ENCODE assay signal across 34 cellular contexts in the genomic region with DNA sequence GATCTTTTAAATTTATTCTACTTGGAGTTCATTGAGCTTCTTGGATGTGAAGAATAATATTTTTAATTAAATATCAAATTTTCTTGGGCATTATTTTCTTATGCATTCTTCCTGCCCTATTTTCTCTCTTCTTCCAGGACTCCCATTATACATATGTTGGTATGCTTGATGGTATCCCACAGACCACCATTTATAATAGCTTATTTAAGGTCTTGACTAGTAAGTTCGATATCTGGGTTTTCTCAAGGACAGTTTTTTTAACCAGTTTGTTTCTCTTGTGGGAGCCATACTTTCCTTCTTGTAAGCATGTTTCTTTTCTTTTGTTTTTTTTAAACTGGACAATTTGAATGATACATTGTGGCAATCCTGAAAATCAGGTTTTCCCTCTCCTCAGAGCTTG.
"Had no signal": no experiment of that assay in that cellular context is flagged by ENCODE, and none has a peak within 500 bp of the region (broad histone marks: within the 10 kb centered on the region; RNA-seq: fewer than 3 reads in every experiment).

No MANE protein-coding gene starts in this region.

- H3K27me3 ChIP-seq: brain microvascular endothelial cell, esophagus squamous epithelium, gastroesophageal sphincter, heart right ventricle, hepatocyte had no signal

- H3K9me3 Mint-ChIP-seq: activated T-cell treated with anti-CD3 and anti-CD28 coated beads, Interleukin-2, amount 50 U/mL, for 72 hours had no signal

- DNase-seq: activated CD4-positive, alpha-beta memory T cell treated with anti-CD3 and anti-CD28 coated beads, Interleukin-2, amount 10 ng/mL, durations not matched to agents 7 days and 5 days; activated CD4-positive, alpha-beta T cell treated with anti-CD3 and anti-CD28 coated beads for 1 hour; activated CD4-positive, alpha-beta T cell treated with anti-CD3 and anti-CD28 coated beads for 4 hours; activated CD4-positive, alpha-beta T cell treated with anti-CD3 and anti-CD28 coated beads, Interleukin-2, amount 10 ng/mL, durations not matched to agents 7 days and 5 days; activated CD4-positive, alpha-beta T cell treated with anti-CD3 and anti-CD28 coated beads, Interleukin-2, amount 50 U/mL, for 4 hours; activated CD8-positive, alpha-beta memory T cell treated with anti-CD3 and anti-CD28 coated beads, Interleukin-2, amount 50 U/mL, for 48 hours; activated gamma-delta T cell; activated naive CD4-positive, alpha-beta T cell; activated naive CD4-positive, alpha-beta T cell treated with anti-CD3 and anti-CD28 coated beads, Interleukin-2, amount 50 U/mL, for 16 hours; activated T-cell treated with anti-CD3 and anti-CD28 coated beads for 4 hours; activated T-cell treated with anti-CD3 and anti-CD28 coated beads, Interleukin-2, amount 50 U/mL, for 24 hours; activated T-cell treated with anti-CD3 and anti-CD28 coated beads, Interleukin-2, amount 50 U/mL, for 72 hours; amniotic stem cell; anterior cingulate cortex; brain microvascular endothelial cell; caudate nucleus; cortex of kidney; dermis blood vessel endothelial cell; effector CD4-positive, alpha-beta T cell; effector memory CD8-positive, alpha-beta T cell; esophagus squamous epithelium; foreskin melanocyte; heart right ventricle; T-helper 2 cell had no signal

- H3K27ac Mint-ChIP-seq: activated CD4-positive, alpha-beta memory T cell treated with anti-CD3 and anti-CD28 coated beads, Interleukin-2, amount 10 ng/mL, durations not matched to agents 7 days and 5 days; activated CD4-positive, alpha-beta T cell treated with anti-CD3 and anti-CD28 coated beads, Interleukin-2, amount 10 ng/mL, durations not matched to agents 7 days and 5 days; activated naive CD8-positive, alpha-beta T cell; activated T-cell treated with anti-CD3 and anti-CD28 coated beads, Interleukin-2, amount 50 U/mL, for 24 hours; activated T-cell treated with anti-CD3 and anti-CD28 coated beads, Interleukin-2, amount 50 U/mL, for 72 hours; effector memory CD8-positive, alpha-beta T cell; WTC11 had no signal

- H3K27ac ChIP-seq: brain microvascular endothelial cell, epithelial cell of prostate, esophagus squamous epithelium, gastroesophageal sphincter, heart right ventricle, hepatocyte, VCaP had no signal

- ATAC-seq: activated T-cell treated with anti-CD3 and anti-CD28 coated beads, Interleukin-2, amount 50 U/mL, for 72 hours; effector memory CD8-positive, alpha-beta T cell; gastroesophageal sphincter; heart right ventricle; WTC11 had no signal

- H3K27me3 Mint-ChIP-seq: activated CD4-positive, alpha-beta memory T cell treated with anti-CD3 and anti-CD28 coated beads, Interleukin-2, amount 10 ng/mL, durations not matched to agents 7 days and 5 days; activated CD4-positive, alpha-beta T cell treated with anti-CD3 and anti-CD28 coated beads, Interleukin-2, amount 10 ng/mL, durations not matched to agents 7 days and 5 days; activated naive CD8-positive, alpha-beta T cell; activated T-cell treated with anti-CD3 and anti-CD28 coated beads, Interleukin-2, amount 50 U/mL, for 24 hours; effector memory CD8-positive, alpha-beta T cell had no signal

- H3K4me3 Mint-ChIP-seq: activated CD4-positive, alpha-beta memory T cell treated with anti-CD3 and anti-CD28 coated beads, Interleukin-2, amount 10 ng/mL, durations not matched to agents 7 days and 5 days; activated CD4-positive, alpha-beta T cell treated with anti-CD3 and anti-CD28 coated beads, Interleukin-2, amount 10 ng/mL, durations not matched to agents 7 days and 5 days; activated naive CD8-positive, alpha-beta T cell; activated T-cell treated with anti-CD3 and anti-CD28 coated beads, Interleukin-2, amount 50 U/mL, for 24 hours; activated T-cell treated with anti-CD3 and anti-CD28 coated beads, Interleukin-2, amount 50 U/mL, for 72 hours; effector memory CD8-positive, alpha-beta T cell; WTC11 had no signal

- FAIRE-seq: astrocyte, colon, endometrium, endothelial cell of umbilical vein had no signal

- H3K4me1 Mint-ChIP-seq: activated CD4-positive, alpha-beta memory T cell treated with anti-CD3 and anti-CD28 coated beads, Interleukin-2, amount 10 ng/mL, durations not matched to agents 7 days and 5 days; activated CD4-positive, alpha-beta T cell treated with anti-CD3 and anti-CD28 coated beads, Interleukin-2, amount 10 ng/mL, durations not matched to agents 7 days and 5 days; WTC11 had no signal

- H3K4me3 ChIP-seq: esophagus squamous epithelium, gastroesophageal sphincter, heart right ventricle, hepatocyte had no signal

- H3K36me3 ChIP-seq: brain microvascular endothelial cell, esophagus squamous epithelium, gastroesophageal sphincter, heart right ventricle had no signal
